1 cellular context compared by ENCODE assay signal in the genomic region with DNA sequence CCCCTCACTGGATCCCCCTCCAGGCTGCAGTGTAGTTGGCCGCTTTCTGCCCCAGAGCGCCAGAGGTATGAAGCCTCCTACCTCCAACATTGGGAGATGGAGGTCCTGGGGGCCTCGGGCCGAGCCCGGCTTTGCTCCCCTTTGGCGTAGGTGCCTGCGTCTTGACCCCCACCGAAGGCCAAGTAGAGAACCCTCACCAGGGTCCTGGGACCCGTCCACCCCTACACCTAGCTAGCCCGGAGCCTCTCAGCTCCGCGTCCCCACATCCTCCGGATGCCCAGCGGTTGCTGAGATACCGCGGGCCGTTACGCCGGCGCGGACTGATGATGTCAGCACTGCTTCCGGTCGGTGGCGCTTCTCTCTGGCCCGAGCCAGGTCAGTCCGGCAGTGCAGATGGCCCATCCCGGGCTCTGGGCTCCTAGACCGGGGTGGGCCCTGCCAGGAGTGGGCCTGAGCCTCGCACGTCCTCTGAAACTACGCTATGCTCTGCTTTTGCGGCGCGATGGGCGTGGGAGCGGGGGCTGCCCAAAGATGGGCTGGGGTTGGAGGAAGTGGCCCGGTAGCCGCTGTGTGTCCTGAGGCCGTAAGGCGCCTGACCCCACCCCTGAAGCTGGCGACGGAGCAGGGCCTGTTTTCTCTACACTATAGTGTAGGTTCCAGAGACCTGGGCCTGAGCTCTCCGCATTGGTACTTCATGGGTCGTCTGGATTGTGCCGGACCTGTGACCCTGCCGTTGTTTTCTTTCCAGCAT.
TF ChIP-seq lines count a peak whose summit lies in the region.

A gene (minus strand): TSS at position 297 of the 751 bp plus-strand sequence. CDS start 1,871 bp downstream, outside the sequence.
A gene with protein sequence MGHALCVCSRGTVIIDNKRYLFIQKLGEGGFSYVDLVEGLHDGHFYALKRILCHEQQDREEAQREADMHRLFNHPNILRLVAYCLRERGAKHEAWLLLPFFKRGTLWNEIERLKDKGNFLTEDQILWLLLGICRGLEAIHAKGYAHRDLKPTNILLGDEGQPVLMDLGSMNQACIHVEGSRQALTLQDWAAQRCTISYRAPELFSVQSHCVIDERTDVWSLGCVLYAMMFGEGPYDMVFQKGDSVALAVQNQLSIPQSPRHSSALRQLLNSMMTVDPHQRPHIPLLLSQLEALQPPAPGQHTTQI (plus strand): TSS at position 332 of the 751 bp plus-strand sequence. CDS start 521 bp downstream, outside the sequence.

TF ChIP-seq in HepG2, 621 proteins besides CTCF, POLR2A, EP300 and RAD21 (continued from another document):
- TF ChIP-seq, protein P1, sequence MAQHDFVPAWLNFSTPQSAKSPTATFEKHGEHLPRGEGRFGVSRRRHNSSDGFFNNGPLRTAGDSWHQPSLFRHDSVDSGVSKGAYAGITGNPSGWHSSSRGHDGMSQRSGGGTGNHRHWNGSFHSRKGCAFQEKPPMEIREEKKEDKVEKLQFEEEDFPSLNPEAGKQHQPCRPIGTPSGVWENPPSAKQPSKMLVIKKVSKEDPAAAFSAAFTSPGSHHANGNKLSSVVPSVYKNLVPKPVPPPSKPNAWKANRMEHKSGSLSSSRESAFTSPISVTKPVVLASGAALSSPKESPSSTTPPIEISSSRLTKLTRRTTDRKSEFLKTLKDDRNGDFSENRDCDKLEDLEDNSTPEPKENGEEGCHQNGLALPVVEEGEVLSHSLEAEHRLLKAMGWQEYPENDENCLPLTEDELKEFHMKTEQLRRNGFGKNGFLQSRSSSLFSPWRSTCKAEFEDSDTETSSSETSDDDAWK (CRISPR knock-in tag; IDR thresholded peaks at IDR 0.05): no peak
- no peak for TF ChIP-seq TCF7L2 (IDR thresholded peaks at IDR 0.05; ENCODE audit: low read depth, low read length)
- peak; percentile 36 for TF ChIP-seq CBX1 (IDR thresholded peaks at IDR 0.05; ENCODE audit: low read depth)
- TF ChIP-seq ZIK1 (CRISPR knock-in tag; IDR thresholded peaks at IDR 0.05; ENCODE audit: borderline replicate concordance, low read depth): 0 out of 2 replicates have a peak, but pooled peaks have one; percentile 34
- TF ChIP-seq ZNF143 (CRISPR knock-in tag; IDR thresholded peaks at IDR 0.05): peak; percentile 64; the same call in 1 of the 2 replicates
- TF ChIP-seq, protein P2, sequence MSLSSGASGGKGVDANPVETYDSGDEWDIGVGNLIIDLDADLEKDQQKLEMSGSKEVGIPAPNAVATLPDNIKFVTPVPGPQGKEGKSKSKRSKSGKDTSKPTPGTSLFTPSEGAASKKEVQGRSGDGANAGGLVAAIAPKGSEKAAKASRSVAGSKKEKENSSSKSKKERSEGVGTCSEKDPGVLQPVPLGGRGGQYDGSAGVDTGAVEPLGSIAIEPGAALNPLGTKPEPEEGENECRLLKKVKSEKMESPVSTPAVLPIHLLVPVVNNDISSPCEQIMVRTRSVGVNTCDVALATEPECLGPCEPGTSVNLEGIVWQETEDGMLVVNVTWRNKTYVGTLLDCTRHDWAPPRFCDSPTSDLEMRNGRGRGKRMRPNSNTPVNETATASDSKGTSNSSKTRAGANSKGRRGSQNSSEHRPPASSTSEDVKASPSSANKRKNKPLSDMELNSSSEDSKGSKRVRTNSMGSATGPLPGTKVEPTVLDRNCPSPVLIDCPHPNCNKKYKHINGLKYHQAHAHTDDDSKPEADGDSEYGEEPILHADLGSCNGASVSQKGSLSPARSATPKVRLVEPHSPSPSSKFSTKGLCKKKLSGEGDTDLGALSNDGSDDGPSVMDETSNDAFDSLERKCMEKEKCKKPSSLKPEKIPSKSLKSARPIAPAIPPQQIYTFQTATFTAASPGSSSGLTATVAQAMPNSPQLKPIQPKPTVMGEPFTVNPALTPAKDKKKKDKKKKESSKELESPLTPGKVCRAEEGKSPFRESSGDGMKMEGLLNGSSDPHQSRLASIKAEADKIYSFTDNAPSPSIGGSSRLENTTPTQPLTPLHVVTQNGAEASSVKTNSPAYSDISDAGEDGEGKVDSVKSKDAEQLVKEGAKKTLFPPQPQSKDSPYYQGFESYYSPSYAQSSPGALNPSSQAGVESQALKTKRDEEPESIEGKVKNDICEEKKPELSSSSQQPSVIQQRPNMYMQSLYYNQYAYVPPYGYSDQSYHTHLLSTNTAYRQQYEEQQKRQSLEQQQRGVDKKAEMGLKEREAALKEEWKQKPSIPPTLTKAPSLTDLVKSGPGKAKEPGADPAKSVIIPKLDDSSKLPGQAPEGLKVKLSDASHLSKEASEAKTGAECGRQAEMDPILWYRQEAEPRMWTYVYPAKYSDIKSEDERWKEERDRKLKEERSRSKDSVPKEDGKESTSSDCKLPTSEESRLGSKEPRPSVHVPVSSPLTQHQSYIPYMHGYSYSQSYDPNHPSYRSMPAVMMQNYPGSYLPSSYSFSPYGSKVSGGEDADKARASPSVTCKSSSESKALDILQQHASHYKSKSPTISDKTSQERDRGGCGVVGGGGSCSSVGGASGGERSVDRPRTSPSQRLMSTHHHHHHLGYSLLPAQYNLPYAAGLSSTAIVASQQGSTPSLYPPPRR (CRISPR knock-in tag; IDR thresholded peaks at IDR 0.05; ENCODE audit: borderline replicate concordance): peak; percentile 77
- peak in 1 of 2 experiments; percentile 98; a peak in 3 of 4 replicates for TF ChIP-seq KLF16 (CRISPR knock-in tag; IDR thresholded peaks at IDR 0.05)
- no peak; the same call in 1 of the 2 replicates for TF ChIP-seq ZMYM2 (CRISPR knock-in tag; IDR thresholded peaks at IDR 0.05)
- TF ChIP-seq KDM5A (IDR thresholded peaks at IDR 0.05; ENCODE audit: borderline replicate concordance, low read length): peak; percentile 99
- TF ChIP-seq MATR3 (CRISPR knock-in tag; IDR thresholded peaks at IDR 0.05): no peak
- no peak for TF ChIP-seq HNF4G (IDR thresholded peaks at IDR 0.05; ENCODE audit: borderline replicate concordance, low read depth, low read length)
- peak; percentile 59; the same call in 1 of the 2 replicates for TF ChIP-seq HNF4G (CRISPR knock-in tag; IDR thresholded peaks at IDR 0.05; ENCODE audit: borderline replicate concordance, low read depth)
- TF ChIP-seq BHLHE40 (IDR thresholded peaks at IDR 0.05; ENCODE audit: low read length): peak; percentile 51; the same call in 1 of the 2 replicates
- 0 out of 2 replicates have a peak, but pooled peaks have one; percentile 67 for TF ChIP-seq GATA4 (IDR thresholded peaks at IDR 0.05; ENCODE audit: borderline replicate concordance, low read depth)
- peak; percentile 91; the same call in 1 of the 2 replicates for TF ChIP-seq ZNF768 (CRISPR knock-in tag; IDR thresholded peaks at IDR 0.05)
- TF ChIP-seq GABPA (IDR thresholded peaks at IDR 0.05; ENCODE audit: low read depth, low read length): no peak
- peak; percentile 99 for TF ChIP-seq GABPA (CRISPR knock-in tag; IDR thresholded peaks at IDR 0.05; ENCODE audit: low read depth)
- TF ChIP-seq NCOA2 (CRISPR knock-in tag; IDR thresholded peaks at IDR 0.05): peak; percentile 65
- TF ChIP-seq ZFP62 (CRISPR knock-in tag; IDR thresholded peaks at IDR 0.05): no peak; the same call in 1 of the 2 replicates
- TF ChIP-seq ZNF629 (CRISPR knock-in tag; conservative IDR thresholded peaks at IDR 0.05): 0 out of 2 replicates have a peak, but pooled peaks have one; percentile 25
- peak; percentile 87; the same call in 1 of the 2 replicates for TF ChIP-seq TP53 (CRISPR knock-in tag; conservative IDR thresholded peaks at IDR 0.05)
- no peak for TF ChIP-seq ZNF549 (CRISPR knock-in tag; IDR thresholded peaks at IDR 0.05)
- peak; percentile 46 for TF ChIP-seq MED8 (CRISPR knock-in tag; IDR thresholded peaks at IDR 0.05; ENCODE audit: insufficient replicate concordance)
- peak; percentile 100 for TF ChIP-seq GABPB1 (CRISPR knock-in tag; IDR thresholded peaks at IDR 0.05)
- peak; percentile 26; the same call in 1 of the 2 replicates for TF ChIP-seq ZNF749 (CRISPR knock-in tag; IDR thresholded peaks at IDR 0.05; ENCODE audit: borderline replicate concordance)
- no peak for TF ChIP-seq ZNF616 (CRISPR knock-in tag; IDR thresholded peaks at IDR 0.05; ENCODE audit: low read depth)
- TF ChIP-seq POGZ (CRISPR knock-in tag; IDR thresholded peaks at IDR 0.05): peak; percentile 94
- TF ChIP-seq, protein P3, sequence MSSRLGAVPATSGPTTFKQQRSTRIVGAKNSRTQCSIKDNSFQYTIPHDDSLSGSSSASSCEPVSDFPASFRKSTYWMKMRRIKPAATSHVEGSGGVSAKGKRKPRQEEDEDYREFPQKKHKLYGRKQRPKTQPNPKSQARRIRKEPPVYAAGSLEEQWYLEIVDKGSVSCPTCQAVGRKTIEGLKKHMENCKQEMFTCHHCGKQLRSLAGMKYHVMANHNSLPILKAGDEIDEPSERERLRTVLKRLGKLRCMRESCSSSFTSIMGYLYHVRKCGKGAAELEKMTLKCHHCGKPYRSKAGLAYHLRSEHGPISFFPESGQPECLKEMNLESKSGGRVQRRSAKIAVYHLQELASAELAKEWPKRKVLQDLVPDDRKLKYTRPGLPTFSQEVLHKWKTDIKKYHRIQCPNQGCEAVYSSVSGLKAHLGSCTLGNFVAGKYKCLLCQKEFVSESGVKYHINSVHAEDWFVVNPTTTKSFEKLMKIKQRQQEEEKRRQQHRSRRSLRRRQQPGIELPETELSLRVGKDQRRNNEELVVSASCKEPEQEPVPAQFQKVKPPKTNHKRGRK (CRISPR knock-in tag; IDR thresholded peaks at IDR 0.05): no peak
- TF ChIP-seq, protein P4, sequence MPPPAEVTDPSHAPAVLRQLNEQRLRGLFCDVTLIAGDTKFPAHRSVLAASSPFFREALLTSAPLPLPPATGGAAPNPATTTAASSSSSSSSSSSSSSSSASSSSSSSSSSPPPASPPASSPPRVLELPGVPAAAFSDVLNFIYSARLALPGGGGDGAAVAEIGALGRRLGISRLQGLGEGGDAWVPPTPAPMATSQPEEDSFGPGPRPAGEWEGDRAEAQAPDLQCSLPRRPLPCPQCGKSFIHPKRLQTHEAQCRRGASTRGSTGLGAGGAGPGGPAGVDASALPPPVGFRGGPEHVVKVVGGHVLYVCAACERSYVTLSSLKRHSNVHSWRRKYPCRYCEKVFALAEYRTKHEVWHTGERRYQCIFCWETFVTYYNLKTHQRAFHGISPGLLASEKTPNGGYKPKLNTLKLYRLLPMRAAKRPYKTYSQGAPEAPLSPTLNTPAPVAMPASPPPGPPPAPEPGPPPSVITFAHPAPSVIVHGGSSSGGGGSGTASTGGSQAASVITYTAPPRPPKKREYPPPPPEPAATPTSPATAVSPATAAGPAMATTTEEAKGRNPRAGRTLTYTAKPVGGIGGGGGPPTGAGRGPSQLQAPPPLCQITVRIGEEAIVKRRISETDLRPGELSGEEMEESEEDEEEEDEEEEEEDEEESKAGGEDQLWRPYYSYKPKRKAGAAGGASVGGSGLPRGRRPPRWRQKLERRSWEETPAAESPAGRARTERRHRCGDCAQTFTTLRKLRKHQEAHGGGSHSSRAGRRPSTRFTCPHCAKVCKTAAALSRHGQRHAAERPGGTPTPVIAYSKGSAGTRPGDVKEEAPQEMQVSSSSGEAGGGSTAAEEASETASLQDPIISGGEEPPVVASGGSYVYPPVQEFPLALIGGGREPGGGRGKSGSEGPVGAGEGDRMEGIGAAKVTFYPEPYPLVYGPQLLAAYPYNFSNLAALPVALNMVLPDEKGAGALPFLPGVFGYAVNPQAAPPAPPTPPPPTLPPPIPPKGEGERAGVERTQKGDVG (CRISPR knock-in tag; IDR thresholded peaks at IDR 0.05; ENCODE audit: borderline replicate concordance): peak; percentile 94
- TF ChIP-seq ZFP90 (CRISPR knock-in tag; IDR thresholded peaks at IDR 0.05; ENCODE audit: borderline replicate concordance): peak; percentile 92
- no peak for TF ChIP-seq TRIM24 (CRISPR knock-in tag; IDR thresholded peaks at IDR 0.05)
- TF ChIP-seq, protein P5, sequence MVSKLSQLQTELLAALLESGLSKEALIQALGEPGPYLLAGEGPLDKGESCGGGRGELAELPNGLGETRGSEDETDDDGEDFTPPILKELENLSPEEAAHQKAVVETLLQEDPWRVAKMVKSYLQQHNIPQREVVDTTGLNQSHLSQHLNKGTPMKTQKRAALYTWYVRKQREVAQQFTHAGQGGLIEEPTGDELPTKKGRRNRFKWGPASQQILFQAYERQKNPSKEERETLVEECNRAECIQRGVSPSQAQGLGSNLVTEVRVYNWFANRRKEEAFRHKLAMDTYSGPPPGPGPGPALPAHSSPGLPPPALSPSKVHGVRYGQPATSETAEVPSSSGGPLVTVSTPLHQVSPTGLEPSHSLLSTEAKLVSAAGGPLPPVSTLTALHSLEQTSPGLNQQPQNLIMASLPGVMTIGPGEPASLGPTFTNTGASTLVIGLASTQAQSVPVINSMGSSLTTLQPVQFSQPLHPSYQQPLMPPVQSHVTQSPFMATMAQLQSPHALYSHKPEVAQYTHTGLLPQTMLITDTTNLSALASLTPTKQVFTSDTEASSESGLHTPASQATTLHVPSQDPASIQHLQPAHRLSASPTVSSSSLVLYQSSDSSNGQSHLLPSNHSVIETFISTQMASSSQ (IDR thresholded peaks at IDR 0.05; ENCODE audit: low read depth): peak; percentile 73
- TF ChIP-seq, protein P5 (CRISPR knock-in tag; IDR thresholded peaks at IDR 0.05; ENCODE audit: borderline replicate concordance): peak; percentile 89
- TF ChIP-seq, protein P6, sequence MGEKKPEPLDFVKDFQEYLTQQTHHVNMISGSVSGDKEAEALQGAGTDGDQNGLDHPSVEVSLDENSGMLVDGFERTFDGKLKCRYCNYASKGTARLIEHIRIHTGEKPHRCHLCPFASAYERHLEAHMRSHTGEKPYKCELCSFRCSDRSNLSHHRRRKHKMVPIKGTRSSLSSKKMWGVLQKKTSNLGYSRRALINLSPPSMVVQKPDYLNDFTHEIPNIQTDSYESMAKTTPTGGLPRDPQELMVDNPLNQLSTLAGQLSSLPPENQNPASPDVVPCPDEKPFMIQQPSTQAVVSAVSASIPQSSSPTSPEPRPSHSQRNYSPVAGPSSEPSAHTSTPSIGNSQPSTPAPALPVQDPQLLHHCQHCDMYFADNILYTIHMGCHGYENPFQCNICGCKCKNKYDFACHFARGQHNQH (CRISPR knock-in tag; IDR thresholded peaks at IDR 0.05): peak; percentile 94
- TF ChIP-seq, protein P7, sequence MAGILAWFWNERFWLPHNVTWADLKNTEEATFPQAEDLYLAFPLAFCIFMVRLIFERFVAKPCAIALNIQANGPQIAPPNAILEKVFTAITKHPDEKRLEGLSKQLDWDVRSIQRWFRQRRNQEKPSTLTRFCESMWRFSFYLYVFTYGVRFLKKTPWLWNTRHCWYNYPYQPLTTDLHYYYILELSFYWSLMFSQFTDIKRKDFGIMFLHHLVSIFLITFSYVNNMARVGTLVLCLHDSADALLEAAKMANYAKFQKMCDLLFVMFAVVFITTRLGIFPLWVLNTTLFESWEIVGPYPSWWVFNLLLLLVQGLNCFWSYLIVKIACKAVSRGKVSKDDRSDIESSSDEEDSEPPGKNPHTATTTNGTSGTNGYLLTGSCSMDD (CRISPR knock-in tag; IDR thresholded peaks at IDR 0.05): 0 out of 2 replicates have a peak, but pooled peaks have one; percentile 61
- peak; percentile 54 for TF ChIP-seq PTBP1 (IDR thresholded peaks at IDR 0.05; ENCODE audit: low read depth, low read length, poor library complexity, severe bottlenecking)
- TF ChIP-seq, protein P8, sequence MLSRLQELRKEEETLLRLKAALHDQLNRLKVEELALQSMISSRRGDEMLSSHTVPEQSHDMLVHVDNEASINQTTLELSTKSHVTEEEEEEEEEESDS (CRISPR knock-in tag; IDR thresholded peaks at IDR 0.05; ENCODE audit: borderline replicate concordance): no peak
